ENCODE assay signal across 16 cellular contexts in the genomic region with DNA sequence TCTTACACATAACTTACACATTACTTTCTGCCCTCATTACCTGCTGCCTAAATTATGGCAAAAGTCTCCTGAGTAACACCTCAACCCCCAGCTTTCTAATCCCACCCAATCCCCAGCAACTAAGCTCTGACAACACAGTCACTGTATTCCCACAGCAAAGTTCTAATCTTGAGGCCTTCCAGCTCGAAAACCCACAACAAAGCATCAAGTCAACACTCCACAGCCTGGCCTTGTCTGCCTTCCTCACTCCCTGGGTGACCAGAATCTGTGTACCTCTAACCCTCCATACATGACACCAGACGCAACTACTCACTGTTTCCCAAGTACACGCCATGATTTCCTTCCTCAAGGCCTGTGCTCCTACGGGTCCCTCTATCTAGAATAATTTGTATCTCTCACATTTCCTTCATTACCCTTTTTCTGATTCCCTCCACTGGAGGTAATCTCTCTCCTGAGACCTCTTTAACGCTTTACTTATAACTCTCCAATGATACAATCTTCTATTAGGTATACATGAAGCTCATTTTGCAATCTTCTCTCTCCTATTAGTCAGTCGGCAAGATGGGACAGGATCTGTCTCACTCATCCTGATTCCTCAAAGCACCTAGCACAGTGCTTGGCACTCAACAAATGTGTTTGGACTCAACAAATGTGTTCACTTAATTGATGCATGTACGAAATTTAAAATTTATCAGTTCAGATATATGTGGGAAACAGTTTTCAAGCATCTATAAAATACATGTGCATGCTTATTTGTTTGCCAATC.
DNase-seq lines count a peak whose midpoint lies in the region; ATAC-seq and TF ChIP-seq lines count a peak whose summit lies in the region.
"Had no signal": no experiment of that assay in that cellular context is flagged by ENCODE, and none has a peak within 500 bp of the region (broad histone marks: within the 10 kb centered on the region; RNA-seq: fewer than 3 reads in every experiment).

No MANE protein-coding gene starts in this region.

- no peaks in the 10 kb centered on the region for H3K9me3 Mint-ChIP-seq in activated CD8-positive, alpha-beta memory T cell treated with anti-CD3 and anti-CD28 coated beads, Interleukin-2, amount 10 ng/mL, durations not matched to agents 7 days and 5 days (ENCODE audit: low read depth)
- no peaks in the 10 kb centered on the region for H3K9me3 Mint-ChIP-seq in central memory CD8-positive, alpha-beta T cell
- peaks cover 13% of the 10 kb centered on the region for H3K9me3 Mint-ChIP-seq in nephron progenitor cell
- H3K9me3 Mint-ChIP-seq: dendritic cell treated with granulocyte-macrophage colony-stimulating factor and Interleukin-4, amounts not matched to agents 40 ng/mL and 50 ng/mL, for 4 days; stimulated activated naive B cell treated with anti-CD40 and anti-IgM and Interleukin-4, amounts not matched to agents 10 μg/mL and 1 μg/mL and 100 μg/mL, for 72 hours had no signal

- ATAC-seq in activated CD8-positive, alpha-beta memory T cell treated with anti-CD3 and anti-CD28 coated beads, Interleukin-2, amount 10 ng/mL, durations not matched to agents 7 days and 5 days = no peak
- ATAC-seq in central memory CD8-positive, alpha-beta T cell (replicated peaks; ENCODE audit: extremely low read depth, poor library complexity, severe bottlenecking) = no peak
- ATAC-seq in GM21367 (IDR thresholded peaks at IDR 0.05; ENCODE audit: unreplicated experiment) = no peak
- ATAC-seq: stimulated activated naive B cell treated with anti-CD40 and anti-IgM and Interleukin-4, amounts not matched to agents 10 μg/mL and 1 μg/mL and 100 μg/mL, for 72 hours had no signal

- H3K4me1 Mint-ChIP-seq in activated CD8-positive, alpha-beta memory T cell treated with anti-CD3 and anti-CD28 coated beads, Interleukin-2, amount 10 ng/mL, durations not matched to agents 7 days and 5 days = peaks cover 42% of the 10 kb centered on the region
- H3K4me1 Mint-ChIP-seq in central memory CD8-positive, alpha-beta T cell = peaks cover 59% of the 10 kb centered on the region
- H3K4me1 Mint-ChIP-seq in nephron progenitor cell = peaks cover 60% of the 10 kb centered on the region

- peak overlapping the region; percentile 83 for H3K27ac Mint-ChIP-seq in activated CD8-positive, alpha-beta memory T cell treated with anti-CD3 and anti-CD28 coated beads, Interleukin-2, amount 10 ng/mL, durations not matched to agents 7 days and 5 days
- H3K27ac Mint-ChIP-seq in central memory CD8-positive, alpha-beta T cell (ENCODE audit: low read depth) = peak overlapping the region; percentile 42
- peak overlapping the region; percentile 79 for H3K27ac Mint-ChIP-seq in nephron progenitor cell
- H3K27ac Mint-ChIP-seq: dendritic cell treated with granulocyte-macrophage colony-stimulating factor and Interleukin-4, amounts not matched to agents 40 ng/mL and 50 ng/mL, for 4 days; stimulated activated naive B cell treated with anti-CD40 and anti-IgM and Interleukin-4, amounts not matched to agents 10 μg/mL and 1 μg/mL and 100 μg/mL, for 72 hours had no signal

- no peak for TF ChIP-seq CTCF in nephron progenitor cell (IDR thresholded peaks at IDR 0.05)

- H3K4me3 Mint-ChIP-seq in activated CD8-positive, alpha-beta memory T cell treated with anti-CD3 and anti-CD28 coated beads, Interleukin-2, amount 10 ng/mL, durations not matched to agents 7 days and 5 days = peak overlapping the region; percentile 52
- H3K4me3 Mint-ChIP-seq in central memory CD8-positive, alpha-beta T cell = peak overlapping the region; percentile 59
- H3K4me3 Mint-ChIP-seq in nephron progenitor cell = peak overlapping the region; percentile 14
- H3K4me3 Mint-ChIP-seq: dendritic cell treated with granulocyte-macrophage colony-stimulating factor and Interleukin-4, amounts not matched to agents 40 ng/mL and 50 ng/mL, for 4 days; stimulated activated naive B cell treated with anti-CD40 and anti-IgM and Interleukin-4, amounts not matched to agents 10 μg/mL and 1 μg/mL and 100 μg/mL, for 72 hours had no signal

- H3K36me3 Mint-ChIP-seq in activated CD8-positive, alpha-beta memory T cell treated with anti-CD3 and anti-CD28 coated beads, Interleukin-2, amount 10 ng/mL, durations not matched to agents 7 days and 5 days = peaks cover 41% of the 10 kb centered on the region
- H3K36me3 Mint-ChIP-seq in central memory CD8-positive, alpha-beta T cell (ENCODE audit: insufficient read depth) = no peaks in the 10 kb centered on the region
- peaks cover 6% of the 10 kb centered on the region for H3K36me3 Mint-ChIP-seq in nephron progenitor cell (ENCODE audit: low read depth)

- intact Hi-C loops in head of caudate nucleus (cut with DNase I) = no loop called here

- CTCF ChIA-PET in activated CD8-positive, alpha-beta memory T cell treated with anti-CD3 and anti-CD28 coated beads, Interleukin-2, amount 10 ng/mL, durations not matched to agents 7 days and 5 days (lab: Charles Lee) = interaction anchor here (0.6 to 3.3 kb wide), 5 partner anchors 10 to 475 kb away, joined by 3 to 14 read pairs (median 3); no protein-coding TSS in a partner anchor

- DNase-seq in activated CD8-positive, alpha-beta memory T cell treated with anti-CD3 and anti-CD28 coated beads, Interleukin-2, amount 10 ng/mL, durations not matched to agents 7 days and 5 days = no peak
- no peak for DNase-seq in activated CD8-positive, alpha-beta memory T cell treated with anti-CD3 and anti-CD28 coated beads, Interleukin-2, amount 50 U/mL, for 4 hours
- DNase-seq in NCI-H82 (lab: John Stamatoyannopoulos, UW) (peak; percentile 85), nephron progenitor cell (no peak), head of caudate nucleus (no peak), anterior cingulate cortex (lab: John Stamatoyannopoulos, UW) (no peak)
- DNase-seq in central memory CD8-positive, alpha-beta T cell (ENCODE audit: low spot score in 2 of 2) = no peak
- DNase-seq: Calu3; GOT3; NCI-H1105; NCI-H2171 treated with DMSO at 0.1 percent for 48 hours; SIG-M5; stimulated activated naive B cell treated with anti-CD40 and anti-IgM and Interleukin-4, amounts not matched to agents 10 μg/mL and 1 μg/mL and 100 μg/mL, for 72 hours; uterus had no signal

- H3K27me3 Mint-ChIP-seq in activated CD8-positive, alpha-beta memory T cell treated with anti-CD3 and anti-CD28 coated beads, Interleukin-2, amount 10 ng/mL, durations not matched to agents 7 days and 5 days = no peaks in the 10 kb centered on the region
- H3K27me3 Mint-ChIP-seq in central memory CD8-positive, alpha-beta T cell = no peaks in the 10 kb centered on the region
- H3K27me3 Mint-ChIP-seq in nephron progenitor cell (ENCODE audit: low read depth, poor library complexity) = peaks cover 3% of the 10 kb centered on the region
